ENCODE assay signal across 8 cellular contexts in genomic region chr10:62814901-62815372, GRCh38. TPM values are rescaled to one million over a fixed set of nuclear protein-coding genes. Genes with fewer than 3 reads are reported as not detected.
DNase-seq lines count a peak whose midpoint lies in the region; ATAC-seq and TF ChIP-seq lines count a peak whose summit lies in the region.

No MANE protein-coding gene starts in this region.

- H3K36me3 ChIP-seq in mucosa of descending colon (ENCODE audit: low read depth) = no peaks in the 10 kb centered on the region
- no peaks in the 10 kb centered on the region for H3K36me3 ChIP-seq in vagina

- DNase-seq in stimulated activated CD4-positive, alpha-beta T cell treated with anti-CD3 and anti-CD28 coated beads, Interleukin-1b, Interleukin-23, amount 100 ng/mL, for 4 hours (ENCODE audit: low read depth in 2 of 2) = peak; percentile 39 to 53
- DNase-seq in stimulated activated CD4-positive, alpha-beta T cell treated with anti-CD3 and anti-CD28 coated beads, Interleukin-12 subunit alpha, Interleukin-12 subunit beta, amount 100 ng/mL, for 4 hours = no peak
- no peak for DNase-seq in MCF 10A (ENCODE audit: unreplicated experiment)
- peak in 2 of 3 donors; percentile 44 to 54 for DNase-seq in mucosa of descending colon
- no peak for DNase-seq in vagina (ENCODE audit: extremely low spot score in 2 of 2)
- no peak for DNase-seq in NCI-H2171 treated with DMSO at 0.1 percent for 48 hours (lab: John Stamatoyannopoulos, UW)
- DNase-seq in hepatic stellate cell (ENCODE audit: low spot score) = no peak

- H3K4me3 ChIP-seq in mucosa of descending colon = no peak overlapping the region
- peak overlapping the region; percentile 53 to 91 for H3K4me3 ChIP-seq in vagina

- H3K4me1 Mint-ChIP-seq in MCF 10A (ENCODE audit: insufficient read depth, unreplicated experiment) = peaks cover 24% of the 10 kb centered on the region

- H3K27me3 ChIP-seq in vagina = no peaks in the 10 kb centered on the region

- no peak overlapping the region for H3K27ac Mint-ChIP-seq in MCF 10A (ENCODE audit: low read depth, unreplicated experiment)

- H3K36me3 Mint-ChIP-seq in MCF 10A (ENCODE audit: insufficient read depth, unreplicated experiment) = peaks cover 7% of the 10 kb centered on the region

- intact Hi-C loops in MCF 10A (cut with micrococcal nuclease) (loop anchor here (5.0 kb wide), 2 partner anchors 378 to 568 kb away; no protein-coding TSS in a partner anchor), mucosa of descending colon (cut with DNase I, micrococcal nuclease) (loop anchor here (5.0 to 10.0 kb wide), 2 partner anchors 220 to 373 kb away; no protein-coding TSS in a partner anchor), vagina (cut with DNase I) (no loop called here)

- TF ChIP-seq POLR2A in vagina (IDR thresholded peaks at IDR 0.05) = no peak

- H3K9me3 ChIP-seq in mucosa of descending colon (no peaks in the 10 kb centered on the region), vagina (no peaks in the 10 kb centered on the region)

- no peaks in the 10 kb centered on the region for H3K9me3 Mint-ChIP-seq in MCF 10A (ENCODE audit: unreplicated experiment)

- TF ChIP-seq CTCF in MCF 10A (IDR thresholded peaks at IDR 0.05; ENCODE audit: unreplicated experiment) = no peak
- TF ChIP-seq CTCF in mucosa of descending colon (IDR thresholded peaks at IDR 0.05) = no peak
- no peak for TF ChIP-seq CTCF in vagina (IDR thresholded peaks at IDR 0.05)

- H3K4me3 Mint-ChIP-seq in MCF 10A (ENCODE audit: unreplicated experiment) = peak overlapping the region; percentile 52

- peaks cover 27% of the 10 kb centered on the region for H3K4me1 ChIP-seq in mucosa of descending colon (ENCODE audit: low read depth)
- peaks cover 40% of the 10 kb centered on the region for H3K4me1 ChIP-seq in vagina

- POLR2A ChIA-PET in MCF 10A (lab: Yijun Ruan, JAX) = interaction anchor here (5.7 kb wide), 1 partner anchor 9 kb away, joined by 94 read pairs; the partner anchor contains the start of gene ADO

- BruUV-seq in MCF 10A (replicated peaks; lab: Mats Ljungman, UMichigan) = no TSS peak

- no peak for ATAC-seq in mucosa of descending colon
- ATAC-seq in esophagus mucosa = no peak

- no peak overlapping the region for H3K27ac ChIP-seq in vagina

- H3K27me3 Mint-ChIP-seq in MCF 10A (ENCODE audit: insufficient read depth, unreplicated experiment) = no peaks in the 10 kb centered on the region

- CTCF ChIA-PET in MCF 10A (lab: Yijun Ruan, JAX) = interaction anchor here (0.9 to 1.0 kb wide), 2 partner anchors 270 to 287 kb away, joined by 3 to 5 read pairs; no protein-coding TSS in a partner anchor

RNA-seq across cellular contexts. Expression of gene EGR2, which starts 1.2 kb away (rescaled TPM):
- total RNA-seq in MCF 10A (2022) (0.25 and 1.0 TPM in 2 replicates), mucosa of descending colon (1 to 10 TPM in 1 of 3 donors, under 1 TPM in 2; 0.36 to 5.5 (median 0.75) TPM), vagina (3.2 TPM), esophagus mucosa (0.96 TPM)

RNA-seq across cellular contexts. Expression of gene ADO, which starts 10.4 kb away (rescaled TPM):
- total RNA-seq in MCF 10A (2022) (22.1 and 24.3 TPM in 2 replicates), mucosa of descending colon (10 to 100 TPM; 10.1 to 16.8 (median 10.3) TPM), vagina (17.2 TPM), esophagus mucosa (10.0 TPM)

Comparison
In these comparisons a context has a peak if more than half of its experiments do, and no peak if none do; other contexts are left out.
1. DNase-seq: peak in stimulated activated CD4-positive, alpha-beta T cell treated with anti-CD3 and anti-CD28 coated beads, Interleukin-1b, Interleukin-23, amount 100 ng/mL, for 4 hours (2 of 2) and mucosa of descending colon (2 of 3); none in stimulated activated CD4-positive, alpha-beta T cell treated with anti-CD3 and anti-CD28 coated beads, Interleukin-12 subunit alpha, Interleukin-12 subunit beta, amount 100 ng/mL, for 4 hours (single experiment), MCF 10A (single experiment), vagina (0 of 2), NCI-H2171 treated with DMSO at 0.1 percent for 48 hours (single experiment) and hepatic stellate cell (single experiment).